8 cellular contexts compared by ENCODE assay signal in the genomic region with DNA sequence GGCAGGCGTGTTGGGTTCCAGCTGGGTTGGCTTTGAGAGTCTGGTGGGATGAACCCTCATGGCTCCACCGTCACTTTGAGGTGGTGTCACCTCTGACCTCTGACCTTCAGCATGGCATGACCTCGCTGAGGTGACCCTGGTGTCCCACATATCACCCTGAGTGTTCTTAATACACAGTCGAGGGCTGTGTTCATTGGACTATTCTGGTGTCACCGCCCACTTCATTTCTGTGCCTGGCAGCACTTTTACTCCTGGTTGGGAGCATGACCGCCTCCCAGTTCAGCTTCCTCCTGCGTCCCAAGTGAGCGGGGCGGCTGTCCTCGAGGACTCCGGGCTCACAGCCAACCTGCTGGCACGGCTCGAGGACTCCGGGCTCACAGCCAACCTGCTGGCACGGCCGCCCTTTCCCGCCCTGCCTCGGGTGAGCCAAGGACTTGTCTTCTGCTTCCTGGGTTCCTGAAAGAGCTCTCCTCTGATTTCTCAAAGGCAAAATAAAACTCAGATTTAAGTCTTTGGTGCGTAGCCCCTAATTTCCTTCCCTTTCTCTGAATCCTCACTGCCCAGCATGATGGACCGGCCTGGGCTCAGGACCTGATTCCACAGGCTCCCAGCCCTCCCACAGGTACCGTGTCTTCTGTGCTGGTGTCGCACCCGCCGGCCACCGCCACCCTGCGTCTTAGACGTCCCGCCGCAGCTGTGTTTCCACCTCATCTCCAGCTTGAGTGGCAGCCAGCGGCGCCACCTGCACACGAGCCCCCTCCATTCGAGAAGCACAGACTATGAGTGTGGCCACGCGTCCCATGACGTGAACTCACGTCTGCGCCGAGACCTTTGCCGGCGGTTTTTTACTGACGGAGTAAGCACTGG. TPM values are rescaled to one million over a fixed set of nuclear protein-coding genes. Genes with fewer than 3 reads are reported as not detected.
DNase-seq lines count a peak whose midpoint lies in the region; ATAC-seq and TF ChIP-seq lines count a peak whose summit lies in the region.

No MANE protein-coding gene starts in this region.

- no peaks in the 10 kb centered on the region for H3K27me3 Mint-ChIP-seq in naive thymus-derived CD8-positive, alpha-beta T cell
- H3K27me3 Mint-ChIP-seq in activated CD4-positive, alpha-beta memory T cell treated with anti-CD3 and anti-CD28 coated beads, Interleukin-2, amount 10 ng/mL, durations not matched to agents 7 days and 5 days: no peaks in the 10 kb centered on the region
- peaks cover 0 to 4% (median 2%) of the 10 kb centered on the region in 3 donors for H3K27me3 Mint-ChIP-seq in immature natural killer cell (ENCODE audit: low read depth in 3 of 3)

- peaks cover 0 to under 1% (median 0%) of the 10 kb centered on the region in 3 donors for H3K36me3 Mint-ChIP-seq in naive thymus-derived CD8-positive, alpha-beta T cell
- H3K36me3 Mint-ChIP-seq in activated CD4-positive, alpha-beta memory T cell treated with anti-CD3 and anti-CD28 coated beads, Interleukin-2, amount 10 ng/mL, durations not matched to agents 7 days and 5 days (ENCODE audit: low read depth): peaks cover 5% of the 10 kb centered on the region
- H3K36me3 Mint-ChIP-seq in immature natural killer cell: peaks cover 0 to under 1% (median 0%) of the 10 kb centered on the region in 3 donors

- no peak for TF ChIP-seq CTCF in esophagus muscularis mucosa (IDR thresholded peaks at IDR 0.05)

- peak; percentile 81 for DNase-seq in LHCN-M2 (ENCODE audit: low read depth)
- peak; percentile 91 for DNase-seq in RPMI8226
- no peak for DNase-seq in esophagus muscularis mucosa (ENCODE audit: extremely low spot score)
- DNase-seq in naive thymus-derived CD8-positive, alpha-beta T cell: peak in 1 of 10 donors; percentile 47
- no peak for DNase-seq in activated CD4-positive, alpha-beta memory T cell treated with anti-CD3 and anti-CD28 coated beads, Interleukin-2, amount 10 ng/mL, durations not matched to agents 7 days and 5 days
- no peak for DNase-seq in immature natural killer cell

- H3K4me1 ChIP-seq in esophagus muscularis mucosa: peaks cover 7 to 23% (median 22%) of the 10 kb centered on the region in 4 donors

- no peaks in the 10 kb centered on the region for H3K9me3 ChIP-seq in esophagus muscularis mucosa

- peak overlapping the region in 9 of 10 donors; percentile 4 to 88 (median 57) for H3K27ac Mint-ChIP-seq in naive thymus-derived CD8-positive, alpha-beta T cell
- H3K27ac Mint-ChIP-seq in activated CD4-positive, alpha-beta memory T cell treated with anti-CD3 and anti-CD28 coated beads, Interleukin-2, amount 10 ng/mL, durations not matched to agents 7 days and 5 days: no peak overlapping the region
- no peak overlapping the region for H3K27ac Mint-ChIP-seq in immature natural killer cell

- POLR2A ChIA-PET in naive thymus-derived CD8-positive, alpha-beta T cell (lab: Charles Lee): no interaction called here
- POLR2A ChIA-PET in activated CD4-positive, alpha-beta memory T cell treated with anti-CD3 and anti-CD28 coated beads, Interleukin-2, amount 10 ng/mL, durations not matched to agents 7 days and 5 days (lab: Charles Lee): no interaction called here

- peak overlapping the region in 5 of 10 donors; percentile 20 to 65 (median 46) for H3K4me3 Mint-ChIP-seq in naive thymus-derived CD8-positive, alpha-beta T cell
- no peak overlapping the region for H3K4me3 Mint-ChIP-seq in activated CD4-positive, alpha-beta memory T cell treated with anti-CD3 and anti-CD28 coated beads, Interleukin-2, amount 10 ng/mL, durations not matched to agents 7 days and 5 days
- no peak overlapping the region for H3K4me3 Mint-ChIP-seq in immature natural killer cell

- peaks cover 7 to 30% (median 29%) of the 10 kb centered on the region in 4 donors for H3K4me1 Mint-ChIP-seq in naive thymus-derived CD8-positive, alpha-beta T cell
- peaks cover 5% of the 10 kb centered on the region for H3K4me1 Mint-ChIP-seq in activated CD4-positive, alpha-beta memory T cell treated with anti-CD3 and anti-CD28 coated beads, Interleukin-2, amount 10 ng/mL, durations not matched to agents 7 days and 5 days
- H3K4me1 Mint-ChIP-seq in immature natural killer cell: peaks cover 5 to 10% of the 10 kb centered on the region in 2 donors

- peak overlapping the region; percentile 60 to 76 (median 67) for H3K27ac ChIP-seq in esophagus muscularis mucosa (replicated peaks in 1 of 4)

- H3K27me3 ChIP-seq in esophagus muscularis mucosa: no peaks in the 10 kb centered on the region

- no peak for ATAC-seq in naive thymus-derived CD8-positive, alpha-beta T cell
- no peak for ATAC-seq in HG03520 (IDR thresholded peaks at IDR 0.05; ENCODE audit: unreplicated experiment)
- ATAC-seq in HG03457 (IDR thresholded peaks at IDR 0.05; ENCODE audit: unreplicated experiment): no peak

- no peak for TF ChIP-seq POLR2A in esophagus muscularis mucosa (IDR thresholded peaks at IDR 0.05; ENCODE audit: low read depth)

- CTCF ChIA-PET in activated CD4-positive, alpha-beta memory T cell treated with anti-CD3 and anti-CD28 coated beads, Interleukin-2, amount 10 ng/mL, durations not matched to agents 7 days and 5 days (lab: Charles Lee): no interaction called here

- no peak for TF ChIP-seq EP300 in esophagus muscularis mucosa (IDR thresholded peaks at IDR 0.05)

- intact Hi-C loops in esophagus muscularis mucosa (cut with DNase I): no loop called here

- H3K4me3 ChIP-seq in esophagus muscularis mucosa: no peak overlapping the region

- H3K9me3 Mint-ChIP-seq in naive thymus-derived CD8-positive, alpha-beta T cell: peaks cover 0 to 6% (median 0%) of the 10 kb centered on the region in 9 donors
- H3K9me3 Mint-ChIP-seq in activated CD4-positive, alpha-beta memory T cell treated with anti-CD3 and anti-CD28 coated beads, Interleukin-2, amount 10 ng/mL, durations not matched to agents 7 days and 5 days: no peaks in the 10 kb centered on the region
- H3K9me3 Mint-ChIP-seq in immature natural killer cell: no peaks in the 10 kb centered on the region

- no peaks in the 10 kb centered on the region for H3K36me3 ChIP-seq in esophagus muscularis mucosa

- 51% methylated on average over 42 of the region's 42 CpGs for WGBS in esophagus muscularis mucosa

RNA-seq across cellular contexts. Expression of gene ATP4B, which starts 10.4 kb away (rescaled TPM):
- total RNA-seq in LHCN-M2 (2014; rRNA removed) (not detected in 2 replicates), esophagus muscularis mucosa (not detected)
- not detected for polyA plus RNA-seq in LHCN-M2 (2012)
- total RNA-seq in naive thymus-derived CD8-positive, alpha-beta T cell: not detected
- not detected for polyA plus RNA-seq in naive thymus-derived CD8-positive, alpha-beta T cell
- total RNA-seq in activated CD4-positive, alpha-beta memory T cell treated with anti-CD3 and anti-CD28 coated beads, Interleukin-2, amount 10 ng/mL, durations not matched to agents 7 days and 5 days: not detected
- not detected for polyA plus RNA-seq in immature natural killer cell

RNA-seq across cellular contexts. Expression of gene GRK1, which starts 19.4 kb away (rescaled TPM):
- total RNA-seq in LHCN-M2 (2014; rRNA removed): not detected in 2 replicates
- polyA plus RNA-seq in LHCN-M2 (2012): 0.02 TPM
- under 1 TPM in 1 of 4 donors, not detected in 3; under 0.01 TPM for total RNA-seq in esophagus muscularis mucosa
- not detected for total RNA-seq in naive thymus-derived CD8-positive, alpha-beta T cell
- not detected for polyA plus RNA-seq in naive thymus-derived CD8-positive, alpha-beta T cell
- total RNA-seq in activated CD4-positive, alpha-beta memory T cell treated with anti-CD3 and anti-CD28 coated beads, Interleukin-2, amount 10 ng/mL, durations not matched to agents 7 days and 5 days: not detected
- polyA plus RNA-seq in immature natural killer cell: not detected

Comparison
In these comparisons a context has a peak if more than half of its experiments do, and no peak if none do; other contexts are left out.
1. DNase-seq: peak in LHCN-M2 (single experiment) and RPMI8226 (single experiment); none in esophagus muscularis mucosa (single experiment), activated CD4-positive, alpha-beta memory T cell treated with anti-CD3 and anti-CD28 coated beads, Interleukin-2, amount 10 ng/mL, durations not matched to agents 7 days and 5 days (single experiment) and immature natural killer cell (0 of 3).
2. H3K27ac Mint-ChIP-seq: peak in naive thymus-derived CD8-positive, alpha-beta T cell (9 of 10); none in activated CD4-positive, alpha-beta memory T cell treated with anti-CD3 and anti-CD28 coated beads, Interleukin-2, amount 10 ng/mL, durations not matched to agents 7 days and 5 days (single experiment) and immature natural killer cell (0 of 6).